In genomic region chr10:120783901-120784300, GRCh38 we compare ENCODE assay signal across 23 cellular contexts.
"Had no signal": no experiment of that assay in that cellular context is flagged by ENCODE, and none has a peak within 500 bp of the region (broad histone marks: within the 10 kb centered on the region; RNA-seq: fewer than 3 reads in every experiment).

No MANE protein-coding gene starts in this region.

- DNase-seq: dermis blood vessel endothelial cell; effector memory CD4-positive, alpha-beta T cell; foreskin keratinocyte; kidney; mesendoderm; midbrain; naive thymus-derived CD4-positive, alpha-beta T cell; right cardiac atrium; spleen; stimulated activated CD4-positive, alpha-beta T cell treated with anti-CD3 and anti-CD28 coated beads, Interleukin-4, amount 100 ng/mL, for 4 hours; stimulated activated naive CD8-positive, alpha-beta T cell treated with anti-CD3 and anti-CD28 coated beads, Interleukin-15, Interleukin-2, amounts not matched to agents 100 U/mL and 50 U/mL, for 24 hours; testis; upper lobe of right lung; uterus had no signal

- H3K4me3 ChIP-seq: coronary artery, esophagus muscularis mucosa, gastroesophageal sphincter, neural progenitor cell, prostate gland, skin epidermis, spleen, testis, tibial nerve, upper lobe of right lung, uterus had no signal

- H2AFZ ChIP-seq: neural progenitor cell, parathyroid adenoma had no signal

- H3K36me3 ChIP-seq: esophagus muscularis mucosa, gastroesophageal sphincter, neural progenitor cell, prostate gland, spleen, tibial nerve, upper lobe of right lung, uterus had no signal

- H3K4me1 ChIP-seq: esophagus muscularis mucosa, foreskin keratinocyte, gastroesophageal sphincter, parathyroid adenoma, prostate gland, spleen, testis, upper lobe of right lung, uterus had no signal

- H3K9me3 ChIP-seq: esophagus muscularis mucosa, gastroesophageal sphincter, prostate gland, spleen, testis, tibial nerve, upper lobe of right lung, uterus had no signal

- H3K27me3 ChIP-seq: esophagus muscularis mucosa, gastroesophageal sphincter, neural progenitor cell, testis, tibial nerve, upper lobe of right lung, uterus had no signal

- FAIRE-seq: endothelial cell of umbilical vein, kidney had no signal

- H3K79me2 ChIP-seq: parathyroid adenoma had no signal

- H3K9ac ChIP-seq: neural progenitor cell, parathyroid adenoma had no signal

- H3K27ac ChIP-seq: coronary artery, esophagus muscularis mucosa, foreskin keratinocyte, gastroesophageal sphincter, neural progenitor cell, parathyroid adenoma, prostate gland, skin epidermis, spleen, testis, tibial nerve, upper lobe of right lung, uterus had no signal

- H3K4me2 ChIP-seq: neural progenitor cell had no signal
